Comparison of ENCODE assay signal across 14 cellular contexts in genomic region chr14:45664668-45665356, GRCh38.
DNase-seq lines count a peak whose midpoint lies in the region; ATAC-seq and TF ChIP-seq lines count a peak whose summit lies in the region.
"Had no signal": no experiment of that assay in that cellular context is flagged by ENCODE, and none has a peak within 500 bp of the region (broad histone marks: within the 10 kb centered on the region; RNA-seq: fewer than 3 reads in every experiment).

No MANE protein-coding gene starts in this region.

- no peaks in the 10 kb centered on the region for H3K4me1 ChIP-seq in BE2C
- no peaks in the 10 kb centered on the region for H3K4me1 ChIP-seq in NT2/D1 (ENCODE audit: insufficient read depth, insufficient read length)
- no peaks in the 10 kb centered on the region for H3K4me1 ChIP-seq in colonic mucosa
- H3K4me1 ChIP-seq: right atrium auricular region had no signal

- H3K27ac Mint-ChIP-seq in stimulated activated effector memory CD8-positive, alpha-beta T cell treated with anti-CD3 and anti-CD28 coated beads, Interleukin-12 subunit alpha, Interleukin-12 subunit beta, amount 100 ng/mL, for 72 hours = no peak overlapping the region
- H3K27ac Mint-ChIP-seq in CD14-positive monocyte = no peak overlapping the region

- intact Hi-C loops in colonic mucosa (cut with DNase I) = no loop called here
- intact Hi-C loops in CD14-positive monocyte (cut with micrococcal nuclease) = no loop called here

- peak; percentile 19 for DNase-seq in BE2C
- DNase-seq in NT2/D1 (ENCODE audit: low read depth, low spot score) = peak; percentile 6
- peak; percentile 39 for DNase-seq in epithelial cell of esophagus (ENCODE audit: low read depth)
- no peak for DNase-seq in stimulated activated effector memory CD8-positive, alpha-beta T cell treated with anti-CD3 and anti-CD28 coated beads, Interleukin-12 subunit alpha, Interleukin-12 subunit beta, amount 100 ng/mL, for 72 hours (ENCODE audit: low spot score in 2 of 2)
- no peak for DNase-seq in midbrain (lab: John Stamatoyannopoulos, UW)
- DNase-seq in colonic mucosa = no peak
- no peak for DNase-seq in CD14-positive monocyte (ENCODE audit: low spot score)
- DNase-seq: activated gamma-delta T cell treated with Interleukin-2 at 50 U/mL for 16 hours; MV-4-11; NK-92 treated with Interleukin-12 subunit alpha and Interleukin-12 subunit beta, amount 100 ng/mL, for 24 hours; T-helper 1 cell had no signal

- no peak for ATAC-seq in stimulated activated effector memory CD8-positive, alpha-beta T cell treated with anti-CD3 and anti-CD28 coated beads, Interleukin-12 subunit alpha, Interleukin-12 subunit beta, amount 100 ng/mL, for 72 hours

- no peaks in the 10 kb centered on the region for H3K27me3 Mint-ChIP-seq in CD14-positive monocyte (ENCODE audit: low read depth in 3 of 3)
- H3K27me3 Mint-ChIP-seq: central memory CD8-positive, alpha-beta T cell had no signal

- H3K4me3 ChIP-seq in BE2C (ENCODE audit: low read depth, low read length) = no peak overlapping the region
- H3K4me3 ChIP-seq in GM12875 (ENCODE audit: low read depth, low read length) = no peak overlapping the region
- no peak overlapping the region for H3K4me3 ChIP-seq in NT2/D1 (ENCODE audit: insufficient read length, low read depth)
- H3K4me3 ChIP-seq in epithelial cell of esophagus (ENCODE audit: low read length) = no peak overlapping the region
- H3K4me3 ChIP-seq in colonic mucosa = no peak overlapping the region
- H3K4me3 ChIP-seq: right atrium auricular region had no signal

- H3K9me3 ChIP-seq in BE2C (no peaks in the 10 kb centered on the region; the same call in 1 of the 2 replicates), NT2/D1 (ENCODE audit: insufficient read depth, low read length) (no peaks in the 10 kb centered on the region), colonic mucosa (no peaks in the 10 kb centered on the region)

- H3K4me3 Mint-ChIP-seq in stimulated activated effector memory CD8-positive, alpha-beta T cell treated with anti-CD3 and anti-CD28 coated beads, Interleukin-12 subunit alpha, Interleukin-12 subunit beta, amount 100 ng/mL, for 72 hours = no peak overlapping the region
- H3K4me3 Mint-ChIP-seq in CD14-positive monocyte = no peak overlapping the region
- H3K4me3 Mint-ChIP-seq: central memory CD8-positive, alpha-beta T cell had no signal

- peaks cover 28% of the 10 kb centered on the region for H3K9me3 Mint-ChIP-seq in stimulated activated effector memory CD8-positive, alpha-beta T cell treated with anti-CD3 and anti-CD28 coated beads, Interleukin-12 subunit alpha, Interleukin-12 subunit beta, amount 100 ng/mL, for 72 hours
- H3K9me3 Mint-ChIP-seq in CD14-positive monocyte = peaks cover 5 to 25% (median 11%) of the 10 kb centered on the region in 7 donors

- H3K27ac ChIP-seq in colonic mucosa = no peak overlapping the region
- H3K27ac ChIP-seq: right atrium auricular region had no signal

- no peaks in the 10 kb centered on the region for H3K4me1 Mint-ChIP-seq in stimulated activated effector memory CD8-positive, alpha-beta T cell treated with anti-CD3 and anti-CD28 coated beads, Interleukin-12 subunit alpha, Interleukin-12 subunit beta, amount 100 ng/mL, for 72 hours
- no peaks in the 10 kb centered on the region for H3K4me1 Mint-ChIP-seq in CD14-positive monocyte
- H3K4me1 Mint-ChIP-seq: central memory CD8-positive, alpha-beta T cell had no signal

- H3K27me3 ChIP-seq in BE2C (no peaks in the 10 kb centered on the region), NT2/D1 (ENCODE audit: insufficient read depth, insufficient read length) (no peaks in the 10 kb centered on the region), colonic mucosa (no peaks in the 10 kb centered on the region)
- H3K27me3 ChIP-seq: right atrium auricular region had no signal

- H3K9ac ChIP-seq in NT2/D1 (ENCODE audit: insufficient read length, low read depth) = no peak overlapping the region
- H3K9ac ChIP-seq in colonic mucosa (ENCODE audit: low read depth in 2 of 2, low read length in 2 of 2) = no peak overlapping the region

- no peaks in the 10 kb centered on the region for H3K36me3 Mint-ChIP-seq in stimulated activated effector memory CD8-positive, alpha-beta T cell treated with anti-CD3 and anti-CD28 coated beads, Interleukin-12 subunit alpha, Interleukin-12 subunit beta, amount 100 ng/mL, for 72 hours
- no peaks in the 10 kb centered on the region for H3K36me3 Mint-ChIP-seq in CD14-positive monocyte

- TF ChIP-seq CTCF in BE2C (IDR thresholded peaks at IDR 0.05; ENCODE audit: low read depth, low read length) = peak; percentile 38
- TF ChIP-seq CTCF in GM12875 (IDR thresholded peaks at IDR 0.05; ENCODE audit: borderline replicate concordance, insufficient read depth, low read depth, low read length) = peak; percentile 22; the same call in 1 of the 2 replicates
- TF ChIP-seq CTCF in epithelial cell of esophagus (IDR thresholded peaks at IDR 0.05; ENCODE audit: insufficient read depth, low read depth, low read length, missing control alignments) = peak; percentile 56
- TF ChIP-seq CTCF in colonic mucosa (IDR thresholded peaks at IDR 0.05) = no peak
- TF ChIP-seq CTCF in CD14-positive monocyte (IDR thresholded peaks at IDR 0.05) = no peak

- H3K36me3 ChIP-seq in BE2C (no peaks in the 10 kb centered on the region), NT2/D1 (ENCODE audit: insufficient read depth, insufficient read length, low read length) (no peaks in the 10 kb centered on the region), colonic mucosa (no peaks in the 10 kb centered on the region)
- H3K36me3 ChIP-seq: right atrium auricular region had no signal

Comparison
In these comparisons a context has a peak if more than half of its experiments do, and no peak if none do; other contexts are left out.
1. DNase-seq: peak in BE2C (single experiment), NT2/D1 (single experiment) and epithelial cell of esophagus (single experiment); none in stimulated activated effector memory CD8-positive, alpha-beta T cell treated with anti-CD3 and anti-CD28 coated beads, Interleukin-12 subunit alpha, Interleukin-12 subunit beta, amount 100 ng/mL, for 72 hours (0 of 2), midbrain (single experiment), colonic mucosa (single experiment) and CD14-positive monocyte (single experiment).
2. CTCF ChIP-seq: peak in BE2C (single experiment), GM12875 (single experiment) and epithelial cell of esophagus (single experiment); none in colonic mucosa (single experiment) and CD14-positive monocyte (single experiment).